Comparison of ENCODE assay signal across 8 cellular contexts in the genomic region with DNA sequence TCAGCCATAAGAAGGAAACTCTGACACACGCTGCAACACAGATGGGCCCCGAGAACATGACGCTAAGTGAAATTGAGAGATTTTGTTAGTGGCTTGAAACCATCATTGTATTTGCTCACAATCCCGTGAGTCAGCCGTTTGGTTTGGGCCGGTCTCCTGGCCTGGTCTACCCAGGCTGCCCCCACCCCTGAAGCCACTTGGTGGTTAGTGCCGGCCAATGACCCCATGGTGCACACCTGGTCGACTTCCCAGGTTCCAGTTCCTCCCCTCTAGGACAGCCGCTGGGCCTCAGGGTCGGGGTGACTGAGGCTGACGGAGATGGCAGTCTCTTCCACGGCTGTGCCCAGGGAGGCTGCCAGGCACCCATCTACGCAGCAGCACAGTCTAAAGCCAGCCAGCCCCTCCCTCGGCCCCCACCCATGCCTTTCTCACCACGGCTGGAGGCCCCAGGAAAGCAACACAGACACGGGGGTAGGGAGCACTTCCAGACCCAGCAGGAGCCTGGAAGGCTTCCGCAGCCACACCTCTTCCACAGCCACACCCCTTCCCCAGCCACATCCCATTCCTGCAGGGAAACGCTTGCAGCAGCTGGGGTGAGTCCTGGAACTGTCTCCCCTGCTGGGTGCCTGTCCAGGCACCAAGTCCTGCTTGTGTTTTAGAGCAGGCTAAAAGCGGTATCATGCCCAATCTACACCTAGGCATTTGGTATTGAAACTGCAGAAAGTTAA.
A peak's percentile ranks its signal among the peaks of the same experiment; 100 is the strongest.
DNase-seq lines count a peak whose midpoint lies in the region; ATAC-seq and TF ChIP-seq lines count a peak whose summit lies in the region.
"Not testable (repeated sequence)": the region's sequence is repeated elsewhere in the genome, so short reads cannot be mapped to it uniquely, and the experiment has no call there.

No MANE protein-coding gene starts in this region.

- not testable (repeated sequence) for H3K4me1 Mint-ChIP-seq in activated CD4-positive, alpha-beta T cell treated with anti-CD3 and anti-CD28 coated beads for 36 hours
- H3K4me1 Mint-ChIP-seq in activated naive CD8-positive, alpha-beta T cell treated with anti-CD3 and anti-CD28 coated beads, Interleukin-2, amount 50 U/mL, for 24 hours, result peaks cover 12% of the 10 kb centered on the region
- H3K4me1 Mint-ChIP-seq in stimulated activated naive CD8-positive, alpha-beta T cell treated with anti-CD3 and anti-CD28 coated beads, Interleukin-15, amount 100 ng/mL, for 72 hours, result peaks cover 18% of the 10 kb centered on the region

- POLR2A ChIA-PET in A673 (lab: Charles Lee; ENCODE audit: low non-redundant PET); PC-3 (lab: Charles Lee; ENCODE audit: unreplicated experiment); activated CD4-positive, alpha-beta T cell treated with anti-CD3 and anti-CD28 coated beads for 36 hours (lab: Charles Lee): not testable (repeated sequence)

- not testable (repeated sequence) for H3K4me3 Mint-ChIP-seq in activated CD4-positive, alpha-beta T cell treated with anti-CD3 and anti-CD28 coated beads for 36 hours; activated naive CD8-positive, alpha-beta T cell treated with anti-CD3 and anti-CD28 coated beads, Interleukin-2, amount 50 U/mL, for 24 hours; stimulated activated naive CD8-positive, alpha-beta T cell treated with anti-CD3 and anti-CD28 coated beads, Interleukin-15, amount 100 ng/mL, for 72 hours

- H3F3A ChIP-seq in PC-3 (ENCODE audit: low read length, unreplicated experiment), result not testable (repeated sequence)

- H3K4me2 ChIP-seq in PC-3 (ENCODE audit: low read length), result 0 out of 2 replicates have a peak overlapping the region, but pooled peaks have one; percentile 37

- H3K27me3 Mint-ChIP-seq in activated CD4-positive, alpha-beta T cell treated with anti-CD3 and anti-CD28 coated beads for 36 hours; activated naive CD8-positive, alpha-beta T cell treated with anti-CD3 and anti-CD28 coated beads, Interleukin-2, amount 50 U/mL, for 24 hours; stimulated activated naive CD8-positive, alpha-beta T cell treated with anti-CD3 and anti-CD28 coated beads, Interleukin-15, amount 100 ng/mL, for 72 hours: not testable (repeated sequence)

- H3K79me2 ChIP-seq in PC-3 (ENCODE audit: low read length), result not testable (repeated sequence)

- not testable (repeated sequence) for TF ChIP-seq CTCF in A673 (conservative IDR thresholded peaks at IDR 0.05; ENCODE audit: low read depth, low read length); PC-3 (conservative IDR thresholded peaks at IDR 0.05; ENCODE audit: low read depth, low read length); foreskin keratinocyte (conservative IDR thresholded peaks at IDR 0.05)

- not testable (repeated sequence) for H3K27me3 ChIP-seq in A673 (replicated peaks; ENCODE audit: insufficient read depth, low read depth, low read length, poor library complexity); PC-3 (ENCODE audit: low read length); foreskin keratinocyte; right cardiac atrium (ENCODE audit: control insufficient read depth, insufficient read depth)

- DNase-seq in A673 (ENCODE audit: low spot score) (peak; percentile 21), right cardiac atrium (peak; percentile 19 to 35 (median 22)), posterior vena cava (ENCODE audit: low spot score) (peak; percentile 20)
- not testable (repeated sequence) for DNase-seq in PC-3; activated CD4-positive, alpha-beta T cell treated with anti-CD3 and anti-CD28 coated beads for 36 hours; activated naive CD8-positive, alpha-beta T cell treated with anti-CD3 and anti-CD28 coated beads, Interleukin-2, amount 50 U/mL, for 24 hours; foreskin keratinocyte; stimulated activated naive CD8-positive, alpha-beta T cell treated with anti-CD3 and anti-CD28 coated beads, Interleukin-15, amount 100 ng/mL, for 72 hours

- CTCF ChIA-PET in A673 (lab: Charles Lee); PC-3 (lab: Charles Lee); activated CD4-positive, alpha-beta T cell treated with anti-CD3 and anti-CD28 coated beads for 36 hours (lab: Charles Lee): not testable (repeated sequence)

- not testable (repeated sequence) for H3K27ac ChIP-seq in A673 (ENCODE audit: low read depth, low read length, poor library complexity, severe bottlenecking); PC-3 (ENCODE audit: low read length); foreskin keratinocyte; right cardiac atrium (ENCODE audit: low read length)

- BruUV-seq in A673 (replicated peaks; lab: Mats Ljungman, UMichigan), result not testable (repeated sequence)
- TSS peak; percentile 20 for BruUV-seq in PC-3 (replicated peaks; lab: Mats Ljungman, UMichigan)

- H3K4me3 ChIP-seq in A673 (ENCODE audit: low read depth, low read length, poor library complexity, severe bottlenecking); PC-3 (ENCODE audit: low read length); right cardiac atrium (ENCODE audit: low read length): not testable (repeated sequence)

- H2AFZ ChIP-seq in PC-3 (ENCODE audit: low read length), result not testable (repeated sequence)

- not testable (repeated sequence) for H3K9ac ChIP-seq in PC-3 (ENCODE audit: low read length)

- not testable (repeated sequence) for H3K9me3 ChIP-seq in A673 (ENCODE audit: low read depth, low read length, poor library complexity, severe bottlenecking); PC-3 (ENCODE audit: low read length); right cardiac atrium (ENCODE audit: control insufficient read depth, low read length)

- H3K27ac Mint-ChIP-seq in activated CD4-positive, alpha-beta T cell treated with anti-CD3 and anti-CD28 coated beads for 36 hours; activated naive CD8-positive, alpha-beta T cell treated with anti-CD3 and anti-CD28 coated beads, Interleukin-2, amount 50 U/mL, for 24 hours; stimulated activated naive CD8-positive, alpha-beta T cell treated with anti-CD3 and anti-CD28 coated beads, Interleukin-15, amount 100 ng/mL, for 72 hours: not testable (repeated sequence)

- H3K9me2 ChIP-seq in PC-3 (replicated peaks; ENCODE audit: low read length), result not testable (repeated sequence)

- not testable (repeated sequence) for H3K36me3 Mint-ChIP-seq in activated CD4-positive, alpha-beta T cell treated with anti-CD3 and anti-CD28 coated beads for 36 hours (ENCODE audit: low read depth); activated naive CD8-positive, alpha-beta T cell treated with anti-CD3 and anti-CD28 coated beads, Interleukin-2, amount 50 U/mL, for 24 hours (ENCODE audit: low read depth)

- not testable (repeated sequence) for H3K4me1 ChIP-seq in A673 (ENCODE audit: insufficient read depth, low read length, poor library complexity, severe bottlenecking); PC-3 (ENCODE audit: insufficient read depth, low read length); foreskin keratinocyte; right cardiac atrium (ENCODE audit: control insufficient read depth, insufficient read depth, low read length)

- 32% methylated on average over 6 of the region's 19 CpGs for WGBS in right cardiac atrium

- not testable (repeated sequence) for H4K20me1 ChIP-seq in PC-3 (ENCODE audit: low read length)

- H3K9me3 Mint-ChIP-seq in activated CD4-positive, alpha-beta T cell treated with anti-CD3 and anti-CD28 coated beads for 36 hours (ENCODE audit: low read depth); activated naive CD8-positive, alpha-beta T cell treated with anti-CD3 and anti-CD28 coated beads, Interleukin-2, amount 50 U/mL, for 24 hours; stimulated activated naive CD8-positive, alpha-beta T cell treated with anti-CD3 and anti-CD28 coated beads, Interleukin-15, amount 100 ng/mL, for 72 hours: not testable (repeated sequence)

- ATAC-seq in PC-3, result peak; percentile 97
- peak; percentile 53 for ATAC-seq in activated CD4-positive, alpha-beta T cell treated with anti-CD3 and anti-CD28 coated beads for 36 hours
- ATAC-seq in activated naive CD8-positive, alpha-beta T cell treated with anti-CD3 and anti-CD28 coated beads, Interleukin-2, amount 50 U/mL, for 24 hours, result peak; percentile 37
- peak; percentile 47 for ATAC-seq in foreskin keratinocyte
- ATAC-seq in right cardiac atrium, result peak; percentile 32 to 69
- peak; percentile 37 for ATAC-seq in stimulated activated naive CD8-positive, alpha-beta T cell treated with anti-CD3 and anti-CD28 coated beads, Interleukin-15, amount 100 ng/mL, for 72 hours

- not testable (repeated sequence) for H3K36me3 ChIP-seq in A673 (ENCODE audit: insufficient read depth, low read length, poor library complexity, severe bottlenecking); PC-3 (ENCODE audit: low read depth, low read length)

- intact Hi-C loops in A673 (cut with micrococcal nuclease; ENCODE audit: unreplicated experiment); PC-3 (cut with micrococcal nuclease); activated CD4-positive, alpha-beta T cell treated with anti-CD3 and anti-CD28 coated beads for 36 hours (cut with DNase I, micrococcal nuclease); right cardiac atrium (cut with DNase I); posterior vena cava (cut with DNase I): not testable (repeated sequence)

Comparison
In these comparisons a context has a peak if more than half of its experiments do, and no peak if none do; other contexts are left out.
1. ATAC-seq: peak in every context shown above with its lines; median percentile 97 in PC-3; 53 in activated CD4-positive, alpha-beta T cell treated with anti-CD3 and anti-CD28 coated beads for 36 hours; 50 in right cardiac atrium; 47 in foreskin keratinocyte; 37 in activated naive CD8-positive, alpha-beta T cell treated with anti-CD3 and anti-CD28 coated beads, Interleukin-2, amount 50 U/mL, for 24 hours; 37 in stimulated activated naive CD8-positive, alpha-beta T cell treated with anti-CD3 and anti-CD28 coated beads, Interleukin-15, amount 100 ng/mL, for 72 hours.